16 cellular contexts compared by ENCODE assay signal in the genomic region with DNA sequence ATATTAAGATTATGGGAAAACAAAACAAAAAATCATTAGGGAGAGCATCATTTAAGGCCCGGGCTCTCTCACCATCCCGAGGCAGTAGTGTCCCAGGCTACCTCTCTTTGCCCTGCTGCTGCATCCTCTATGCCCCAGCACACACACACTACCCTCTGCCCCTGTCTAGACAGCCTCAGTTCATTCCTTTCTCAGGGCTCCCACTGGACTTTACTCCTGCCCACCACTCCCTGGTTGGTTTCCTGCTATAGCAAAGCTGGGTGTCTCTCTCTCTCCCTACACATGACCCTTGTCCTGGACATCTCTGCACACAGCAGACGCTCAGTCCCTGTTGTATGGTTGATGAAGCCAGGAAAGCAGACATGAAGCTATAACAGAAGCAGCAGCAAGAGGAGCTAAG. TPM values are rescaled to one million over a fixed set of nuclear protein-coding genes. Genes with fewer than 3 reads are reported as not detected.
"Had no signal": no experiment of that assay in that cellular context is flagged by ENCODE, and none has a peak within 500 bp of the region (broad histone marks: within the 10 kb centered on the region; RNA-seq: fewer than 3 reads in every experiment).

No MANE protein-coding gene starts in this region.

- ATAC-seq: activated CD4-positive, alpha-beta T cell treated with anti-CD3 and anti-CD28 coated beads for 36 hours; activated CD8-positive, alpha-beta T cell treated with anti-CD3 and anti-CD28 coated beads, Interleukin-2, amount 10 ng/mL, durations not matched to agents 7 days and 5 days; foreskin keratinocyte; naive thymus-derived CD4-positive, alpha-beta T cell; T-cell had no signal

- H3K4me3 ChIP-seq: ascending aorta, esophagus squamous epithelium, sigmoid colon, thoracic aorta had no signal

- DNase-seq: activated CD4-positive, alpha-beta T cell treated with anti-CD3 and anti-CD28 coated beads for 36 hours; activated CD8-positive, alpha-beta memory T cell treated with anti-CD3 and anti-CD28 coated beads, Interleukin-2, amount 50 U/mL, for 48 hours; activated CD8-positive, alpha-beta T cell treated with anti-CD3 and anti-CD28 coated beads, Interleukin-2, amount 10 ng/mL, durations not matched to agents 7 days and 5 days; activated naive CD4-positive, alpha-beta T cell; esophagus squamous epithelium; foreskin keratinocyte; head of caudate nucleus; naive thymus-derived CD4-positive, alpha-beta T cell; sigmoid colon; stimulated activated CD4-positive, alpha-beta T cell treated with anti-CD3 and anti-CD28 coated beads, Interleukin-2, amount 100 ng/mL, for 48 hours; stimulated activated naive CD4-positive, alpha-beta T cell treated with Interleukin-2 at 50 U/mL for 16 hours; T-cell; T1000 had no signal

- H3K36me3 ChIP-seq: ascending aorta, sigmoid colon, thoracic aorta had no signal

- H3K27me3 ChIP-seq: ascending aorta, esophagus squamous epithelium, foreskin keratinocyte, sigmoid colon had no signal

- H3K9me3 ChIP-seq: ascending aorta, esophagus squamous epithelium, sigmoid colon, thoracic aorta had no signal

- H3K27ac ChIP-seq: esophagus squamous epithelium, sigmoid colon, VCaP had no signal

RNA-seq across cellular contexts. Expression of gene GNG12, which starts 30.7 kb away (rescaled TPM):
- total RNA-seq: activated CD8-positive, alpha-beta T cell treated with anti-CD3 and anti-CD28 coated beads, Interleukin-2, amount 10 ng/mL, durations not matched to agents 7 days and 5 days; naive thymus-derived CD4-positive, alpha-beta T cell had no signal
